ENCODE assay signal across 34 cellular contexts in genomic region chr1:205001101-205001620, GRCh38. TPM values are rescaled to one million over a fixed set of nuclear protein-coding genes. Genes with fewer than 3 reads are reported as not detected.
"Had no signal": no experiment of that assay in that cellular context is flagged by ENCODE, and none has a peak within 500 bp of the region (broad histone marks: within the 10 kb centered on the region; RNA-seq: fewer than 3 reads in every experiment).

No MANE protein-coding gene starts in this region.

- H3K27me3 Mint-ChIP-seq: stimulated activated naive CD8-positive, alpha-beta T cell treated with anti-CD3 and anti-CD28 coated beads, Interleukin-15, amount 100 ng/mL, for 72 hours had no signal

- H3K4me3 Mint-ChIP-seq: activated CD4-positive, alpha-beta memory T cell treated with anti-CD3 and anti-CD28 coated beads, Interleukin-2, amount 10 ng/mL, durations not matched to agents 7 days and 5 days; activated CD4-positive, alpha-beta T cell treated with anti-CD3 and anti-CD28 coated beads, Interleukin-2, amount 10 ng/mL, durations not matched to agents 24 days and 14 days; activated T-cell treated with anti-CD3 and anti-CD28 coated beads, Interleukin-2, amount 50 U/mL, for 24 hours; effector memory CD8-positive, alpha-beta T cell; naive B cell; nephron progenitor cell; stimulated activated memory B cell treated with anti-CD40 and anti-IgM and Interleukin-4, amounts not matched to agents 10 μg/mL and 1 μg/mL and 100 μg/mL, for 72 hours; stimulated activated naive CD8-positive, alpha-beta T cell treated with anti-CD3 and anti-CD28 coated beads, Interleukin-15, amount 100 ng/mL, for 72 hours; T-helper 17 cell had no signal

- H3K4me1 Mint-ChIP-seq: activated CD4-positive, alpha-beta memory T cell treated with anti-CD3 and anti-CD28 coated beads, Interleukin-2, amount 10 ng/mL, durations not matched to agents 7 days and 5 days; activated CD4-positive, alpha-beta T cell treated with anti-CD3 and anti-CD28 coated beads, Interleukin-2, amount 10 ng/mL, durations not matched to agents 24 days and 14 days; naive B cell; stimulated activated memory B cell treated with anti-CD40 and anti-IgM and Interleukin-4, amounts not matched to agents 10 μg/mL and 1 μg/mL and 100 μg/mL, for 72 hours; stimulated activated naive CD8-positive, alpha-beta T cell treated with anti-CD3 and anti-CD28 coated beads, Interleukin-15, amount 100 ng/mL, for 72 hours had no signal

- H3K36me3 Mint-ChIP-seq: naive B cell; stimulated activated memory B cell treated with anti-CD40 and anti-IgM and Interleukin-4, amounts not matched to agents 10 μg/mL and 1 μg/mL and 100 μg/mL, for 72 hours had no signal

- H3K27ac ChIP-seq: breast epithelium, colonic mucosa, gastroesophageal sphincter, pancreas, prostate gland, sigmoid colon, thyroid gland, upper lobe of left lung, vagina had no signal

- H3K4me3 ChIP-seq: breast epithelium, colonic mucosa, gastroesophageal sphincter, pancreas, prostate gland, sigmoid colon, thyroid gland, upper lobe of left lung, vagina had no signal

- H3K27ac Mint-ChIP-seq: activated CD4-positive, alpha-beta memory T cell treated with anti-CD3 and anti-CD28 coated beads, Interleukin-2, amount 10 ng/mL, durations not matched to agents 7 days and 5 days; activated CD4-positive, alpha-beta T cell treated with anti-CD3 and anti-CD28 coated beads, Interleukin-2, amount 10 ng/mL, durations not matched to agents 24 days and 14 days; activated T-cell treated with anti-CD3 and anti-CD28 coated beads, Interleukin-2, amount 50 U/mL, for 24 hours; effector memory CD8-positive, alpha-beta T cell; nephron progenitor cell; stimulated activated memory B cell treated with anti-CD40 and anti-IgM and Interleukin-4, amounts not matched to agents 10 μg/mL and 1 μg/mL and 100 μg/mL, for 72 hours; stimulated activated naive CD8-positive, alpha-beta T cell treated with anti-CD3 and anti-CD28 coated beads, Interleukin-15, amount 100 ng/mL, for 72 hours; T-helper 17 cell had no signal

- H3K4me1 ChIP-seq: breast epithelium, colonic mucosa, pancreas, prostate gland, thyroid gland, upper lobe of left lung had no signal

- H3K27me3 ChIP-seq: breast epithelium, colonic mucosa, gastroesophageal sphincter, pancreas, sigmoid colon, thyroid gland, upper lobe of left lung, vagina had no signal

- DNase-seq: activated CD4-positive, alpha-beta memory T cell treated with anti-CD3 and anti-CD28 coated beads, Interleukin-2, amount 10 ng/mL, durations not matched to agents 7 days and 5 days; activated CD4-positive, alpha-beta T cell treated with anti-CD3 and anti-CD28 coated beads, Interleukin-2, amount 10 ng/mL, durations not matched to agents 24 days and 14 days; activated CD4-positive, CD25-positive, alpha-beta regulatory T cell treated with anti-CD3 and anti-CD28 coated beads, Interleukin-2, amount 50 U/mL, for 72 hours; activated CD8-positive, alpha-beta memory T cell treated with anti-CD3 and anti-CD28 coated beads, Interleukin-2, amount 50 U/mL, for 48 hours; activated gamma-delta T cell treated with Interleukin-2 at 50 U/mL for 16 hours; activated naive CD4-positive, alpha-beta T cell treated with anti-CD3 and anti-CD28 coated beads, Interleukin-2, amount 50 U/mL, for 16 hours; activated T-cell treated with anti-CD3 and anti-CD28 coated beads, Interleukin-2, amount 50 U/mL, for 24 hours; amniotic stem cell; central memory CD4-positive, alpha-beta T cell; colonic mucosa; effector memory CD8-positive, alpha-beta T cell; erythroblast; hippocampal formation; left cardiac atrium; mammary epithelial cell; naive B cell; nephron progenitor cell; nucleus accumbens; pancreas; sigmoid colon; small intestine; stimulated activated CD4-positive, alpha-beta T cell treated with anti-CD3 and anti-CD28 coated beads, Interleukin-4, amount 100 ng/mL, for 4 hours; stimulated activated CD8-positive, alpha-beta memory T cell treated with anti-CD3 and anti-CD28 coated beads, Interleukin-4, amount 100 ng/mL, for 48 hours; stimulated activated naive CD8-positive, alpha-beta T cell treated with anti-CD3 and anti-CD28 coated beads, Interleukin-15, amount 100 ng/mL, for 72 hours; substantia nigra; T-helper 17 cell; T1000; thyroid gland; upper lobe of left lung had no signal

- H3K9me3 ChIP-seq: breast epithelium, colonic mucosa, gastroesophageal sphincter, pancreas, prostate gland, sigmoid colon, thyroid gland, upper lobe of left lung, vagina had no signal

- H3K9me3 Mint-ChIP-seq: activated CD4-positive, alpha-beta memory T cell treated with anti-CD3 and anti-CD28 coated beads, Interleukin-2, amount 10 ng/mL, durations not matched to agents 7 days and 5 days; activated CD4-positive, alpha-beta T cell treated with anti-CD3 and anti-CD28 coated beads, Interleukin-2, amount 10 ng/mL, durations not matched to agents 24 days and 14 days; activated T-cell treated with anti-CD3 and anti-CD28 coated beads, Interleukin-2, amount 50 U/mL, for 24 hours; effector memory CD8-positive, alpha-beta T cell; naive B cell; nephron progenitor cell; stimulated activated memory B cell treated with anti-CD40 and anti-IgM and Interleukin-4, amounts not matched to agents 10 μg/mL and 1 μg/mL and 100 μg/mL, for 72 hours; stimulated activated naive CD8-positive, alpha-beta T cell treated with anti-CD3 and anti-CD28 coated beads, Interleukin-15, amount 100 ng/mL, for 72 hours had no signal

- H3K36me3 ChIP-seq: breast epithelium, colonic mucosa, pancreas, prostate gland, thyroid gland, upper lobe of left lung, vagina had no signal

RNA-seq across cellular contexts. Expression of gene CNTN2, which starts 41.9 kb away (rescaled TPM):
- total RNA-seq: activated CD4-positive, alpha-beta memory T cell treated with anti-CD3 and anti-CD28 coated beads, Interleukin-2, amount 10 ng/mL, durations not matched to agents 7 days and 5 days; activated CD4-positive, alpha-beta T cell treated with anti-CD3 and anti-CD28 coated beads, Interleukin-2, amount 10 ng/mL, durations not matched to agents 24 days and 14 days; breast epithelium; T-helper 17 cell; upper lobe of left lung had no signal
